ENCODE assay signal across 8 cellular contexts in genomic region chr13:19781526-19781925, GRCh38. TPM values are rescaled to one million over a fixed set of nuclear protein-coding genes. Genes with fewer than 3 reads are reported as not detected.
A peak's percentile ranks its signal among the peaks of the same experiment; 100 is the strongest.
DNase-seq lines count a peak whose midpoint lies in the region; ATAC-seq and TF ChIP-seq lines count a peak whose summit lies in the region.

No MANE protein-coding gene starts in this region.

- ATAC-seq in activated B cell treated with CpG ODN at 0.5 μM for 24 hours (ENCODE audit: low read depth) = no peak

- peak overlapping the region; percentile 96 for H3K4me3 ChIP-seq in HFF-Myc (replicated peaks; ENCODE audit: low read depth, low read length)
- peak overlapping the region; percentile 54 for H3K4me3 ChIP-seq in hepatocyte

- POLR2A ChIA-PET in activated B cell treated with CpG ODN at 0.5 μM for 24 hours (lab: Charles Lee) = interaction anchor here (1.6 to 3.2 kb wide), 4 partner anchors 9 to 1121 kb away, joined by 3 to 39 read pairs (median 12); partner anchors contain the start of genes XPO4 and ZMYM5

- peaks cover 6% of the 10 kb centered on the region for H3K36me3 Mint-ChIP-seq in activated B cell treated with CpG ODN at 0.5 μM for 24 hours (ENCODE audit: low read depth)

- H2AFZ ChIP-seq in hepatocyte = peak overlapping the region; percentile 22

- H3K9me3 Mint-ChIP-seq in activated B cell treated with CpG ODN at 0.5 μM for 24 hours = no peaks in the 10 kb centered on the region

- CTCF ChIA-PET in activated B cell treated with CpG ODN at 0.5 μM for 24 hours (lab: Charles Lee) = interaction anchor here (0.9 kb wide), 1 partner anchor 175 kb away, joined by 3 read pairs; no protein-coding TSS in a partner anchor

- H3K27me3 Mint-ChIP-seq in activated B cell treated with CpG ODN at 0.5 μM for 24 hours = no peaks in the 10 kb centered on the region

- H3K79me2 ChIP-seq in hepatocyte = peaks cover 34% of the 10 kb centered on the region

- no peaks in the 10 kb centered on the region for H3K9me2 ChIP-seq in hepatocyte (replicated peaks; ENCODE audit: insufficient read depth)

- TF ChIP-seq CTCF in HFF-Myc (IDR thresholded peaks at IDR 0.05; ENCODE audit: low read depth, low read length, missing control alignments) (no peak), activated B cell treated with CpG ODN at 0.5 μM for 24 hours (IDR thresholded peaks at IDR 0.05) (no peak), hepatocyte (IDR thresholded peaks at IDR 0.05; ENCODE audit: poor library complexity) (no peak)

- WGBS in hepatocyte (ENCODE audit: low lambda C conversion rate, missing lambda C conversion rate) = 16% methylated on average over 9 of the region's 9 CpGs

- DNase-seq in HFF-Myc (ENCODE audit: extremely low read depth, low read depth) (no peak), activated B cell treated with CpG ODN at 0.5 μM for 24 hours (no peak), hepatocyte (ENCODE audit: low spot score) (no peak), NCI-H226 (no peak), NCI-H1105 (lab: John Stamatoyannopoulos, UW) (no peak), COLO829 (ENCODE audit: low spot score) (no peak), CD1c-positive myeloid dendritic cell (ENCODE audit: extremely low spot score) (no peak)
- DNase-seq in stimulated activated CD8-positive, alpha-beta memory T cell treated with anti-CD3 and anti-CD28 coated beads, Interleukin-4, amount 100 ng/mL, for 48 hours = peak; percentile 40

- H3K27ac ChIP-seq in hepatocyte = peak overlapping the region; percentile 94

- H3K4me1 ChIP-seq in hepatocyte (ENCODE audit: insufficient read depth) = peaks cover 10% of the 10 kb centered on the region

- no peaks in the 10 kb centered on the region for H3K27me3 ChIP-seq in hepatocyte

- intact Hi-C loops in activated B cell treated with CpG ODN at 0.5 μM for 24 hours (cut with micrococcal nuclease) = loop anchor here (5.0 kb wide), 1 partner anchor 381 kb away; the partner anchor contains the start of gene GJA3

- H3K27ac Mint-ChIP-seq in activated B cell treated with CpG ODN at 0.5 μM for 24 hours = peak overlapping the region; percentile 98

- no peaks in the 10 kb centered on the region for H3K9me3 ChIP-seq in hepatocyte (ENCODE audit: low read depth)

- peaks cover 22% of the 10 kb centered on the region for H4K20me1 ChIP-seq in hepatocyte (ENCODE audit: insufficient read depth, poor library complexity, severe bottlenecking)

- peaks cover 15% of the 10 kb centered on the region for H3K4me1 Mint-ChIP-seq in activated B cell treated with CpG ODN at 0.5 μM for 24 hours

- peak overlapping the region; percentile 97 for H3K4me3 Mint-ChIP-seq in activated B cell treated with CpG ODN at 0.5 μM for 24 hours

- no peaks in the 10 kb centered on the region for H3K36me3 ChIP-seq in hepatocyte (replicated peaks; ENCODE audit: insufficient read depth, low read depth)

- peak overlapping the region; percentile 88 for H3K4me2 ChIP-seq in hepatocyte

RNA-seq across cellular contexts. Expression of gene PSPC1, which starts 1.2 kb away (rescaled TPM):
- total RNA-seq in activated B cell treated with CpG ODN at 0.5 μM for 24 hours (75.3 and 75.6 TPM in 2 replicates), hepatocyte (56.7 and 62.6 TPM in 2 replicates)
- 26.5 and 30.7 TPM in 2 replicates for polyA plus RNA-seq in hepatocyte
